Comparison of ENCODE assay signal across 1 cellular context in genomic region chr9:26054600-26055516, GRCh38.
TF ChIP-seq lines count a peak whose summit lies in the region.

No MANE protein-coding gene starts in this region.

TF ChIP-seq in SK-N-SH treated with all-trans-retinoic acid at 6 μM for 48 hours, 23 proteins besides CTCF, POLR2A, EP300 and RAD21 (continued from another document):
- TF ChIP-seq TSHZ2 (CRISPR knock-in tag; IDR thresholded peaks at IDR 0.05) (no peak), CSDC2 (CRISPR knock-in tag; IDR thresholded peaks at IDR 0.05) (no peak)
